8 cellular contexts compared by ENCODE assay signal in the genomic region with DNA sequence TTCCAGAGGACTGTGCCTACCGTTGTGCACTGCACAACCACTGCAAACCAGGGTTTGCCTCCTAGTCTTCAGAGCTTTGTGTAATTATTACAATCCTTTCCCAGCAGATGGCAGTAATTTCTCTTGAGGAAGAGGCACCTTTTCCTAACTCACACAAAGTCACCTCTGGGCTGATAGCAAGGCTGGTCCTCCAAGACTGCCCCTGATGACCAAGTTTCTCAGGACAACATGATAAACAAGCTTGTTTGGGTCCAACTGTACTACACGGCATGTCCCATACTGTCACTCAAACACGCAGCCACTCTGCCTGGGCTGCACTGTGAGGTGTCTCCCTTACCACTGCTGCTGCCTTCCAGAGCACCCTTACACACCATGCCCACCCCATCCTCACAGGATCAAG. TPM values are rescaled to one million over a fixed set of nuclear protein-coding genes. Genes with fewer than 3 reads are reported as not detected.
DNase-seq lines count a peak whose midpoint lies in the region; ATAC-seq and TF ChIP-seq lines count a peak whose summit lies in the region.

No MANE protein-coding gene starts in this region.

- H3K27ac ChIP-seq in colonic mucosa = no peak overlapping the region

- H3K36me3 ChIP-seq in colonic mucosa = no peaks in the 10 kb centered on the region

- no peaks in the 10 kb centered on the region for H3K4me1 ChIP-seq in colonic mucosa

- no peak overlapping the region for H3K27ac Mint-ChIP-seq in memory B cell
- no peak overlapping the region for H3K27ac Mint-ChIP-seq in activated CD4-positive, alpha-beta memory T cell treated with anti-CD3 and anti-CD28 coated beads, Interleukin-2, amount 10 ng/mL, durations not matched to agents 7 days and 5 days

- H3K36me3 Mint-ChIP-seq in memory B cell = no peaks in the 10 kb centered on the region
- no peaks in the 10 kb centered on the region for H3K36me3 Mint-ChIP-seq in activated CD4-positive, alpha-beta memory T cell treated with anti-CD3 and anti-CD28 coated beads, Interleukin-2, amount 10 ng/mL, durations not matched to agents 7 days and 5 days (ENCODE audit: low read depth)

- CTCF ChIA-PET in activated CD4-positive, alpha-beta memory T cell treated with anti-CD3 and anti-CD28 coated beads, Interleukin-2, amount 10 ng/mL, durations not matched to agents 7 days and 5 days (lab: Charles Lee) = interaction anchor here (0.7 to 2.6 kb wide), 12 partner anchors 10 to 441 kb away, joined by 3 to 23 read pairs (median 6); no protein-coding TSS in a partner anchor

- ATAC-seq in GM18502 (IDR thresholded peaks at IDR 0.05; ENCODE audit: poor library complexity, unreplicated experiment) (peak; percentile 84), HG03432 (IDR thresholded peaks at IDR 0.05; ENCODE audit: unreplicated experiment) (peak; percentile 76), memory B cell (ENCODE audit: low read depth) (peak; percentile 27)

- POLR2A ChIA-PET in activated CD4-positive, alpha-beta memory T cell treated with anti-CD3 and anti-CD28 coated beads, Interleukin-2, amount 10 ng/mL, durations not matched to agents 7 days and 5 days (lab: Charles Lee) = interaction anchor here (1.4 kb wide), 1 partner anchor 142 kb away, joined by 5 read pairs; the partner anchor contains the start of gene EXOSC8

- H3K9me3 ChIP-seq in colonic mucosa = no peaks in the 10 kb centered on the region

- no peaks in the 10 kb centered on the region for H3K9me3 Mint-ChIP-seq in memory B cell
- H3K9me3 Mint-ChIP-seq in activated CD4-positive, alpha-beta memory T cell treated with anti-CD3 and anti-CD28 coated beads, Interleukin-2, amount 10 ng/mL, durations not matched to agents 7 days and 5 days = no peaks in the 10 kb centered on the region

- intact Hi-C loops in colonic mucosa (cut with DNase I) = no loop called here

- peak; percentile 63 for DNase-seq in AG20443 (ENCODE audit: low spot score)
- peak; percentile 76 for DNase-seq in NCI-H82 treated with DMSO at 0.1 percent for 48 hours (lab: John Stamatoyannopoulos, UW; ENCODE audit: unreplicated experiment)
- no peak for DNase-seq in colonic mucosa
- DNase-seq in memory B cell (ENCODE audit: low spot score in 2 of 2) = no peak
- no peak for DNase-seq in activated CD4-positive, alpha-beta memory T cell treated with anti-CD3 and anti-CD28 coated beads, Interleukin-2, amount 10 ng/mL, durations not matched to agents 7 days and 5 days
- DNase-seq in stimulated activated CD8-positive, alpha-beta memory T cell treated with anti-CD3 and anti-CD28 coated beads, Interleukin-4, amount 100 ng/mL, for 48 hours = no peak

- H3K9ac ChIP-seq in colonic mucosa (ENCODE audit: low read depth in 2 of 2, low read length in 2 of 2) = no peak overlapping the region

- peak; percentile 31 for TF ChIP-seq CTCF in colonic mucosa (IDR thresholded peaks at IDR 0.05)

- no peaks in the 10 kb centered on the region for H3K27me3 ChIP-seq in colonic mucosa

- H3K4me3 ChIP-seq in colonic mucosa = no peak overlapping the region

- no peaks in the 10 kb centered on the region for H3K4me1 Mint-ChIP-seq in memory B cell
- peaks cover 13% of the 10 kb centered on the region for H3K4me1 Mint-ChIP-seq in activated CD4-positive, alpha-beta memory T cell treated with anti-CD3 and anti-CD28 coated beads, Interleukin-2, amount 10 ng/mL, durations not matched to agents 7 days and 5 days

- no peak overlapping the region for H3K4me3 Mint-ChIP-seq in memory B cell
- H3K4me3 Mint-ChIP-seq in activated CD4-positive, alpha-beta memory T cell treated with anti-CD3 and anti-CD28 coated beads, Interleukin-2, amount 10 ng/mL, durations not matched to agents 7 days and 5 days = no peak overlapping the region

- peaks cover 13% of the 10 kb centered on the region for H3K27me3 Mint-ChIP-seq in memory B cell
- H3K27me3 Mint-ChIP-seq in activated CD4-positive, alpha-beta memory T cell treated with anti-CD3 and anti-CD28 coated beads, Interleukin-2, amount 10 ng/mL, durations not matched to agents 7 days and 5 days = peaks cover 18% of the 10 kb centered on the region

RNA-seq across cellular contexts. Expression of gene RFXAP, which starts 39.3 kb away (rescaled TPM):
- total RNA-seq in colonic mucosa = 1 to 10 TPM; 2.4 to 3.0 TPM
- total RNA-seq in activated CD4-positive, alpha-beta memory T cell treated with anti-CD3 and anti-CD28 coated beads, Interleukin-2, amount 10 ng/mL, durations not matched to agents 7 days and 5 days = 10 to 100 TPM; 15.3 to 16.1 TPM

Comparison
In these comparisons a context has a peak if more than half of its experiments do, and no peak if none do; other contexts are left out.
1. DNase-seq: peak in AG20443 (single experiment) and NCI-H82 treated with DMSO at 0.1 percent for 48 hours (single experiment); none in colonic mucosa (single experiment), memory B cell (0 of 2), activated CD4-positive, alpha-beta memory T cell treated with anti-CD3 and anti-CD28 coated beads, Interleukin-2, amount 10 ng/mL, durations not matched to agents 7 days and 5 days (single experiment) and stimulated activated CD8-positive, alpha-beta memory T cell treated with anti-CD3 and anti-CD28 coated beads, Interleukin-4, amount 100 ng/mL, for 48 hours (single experiment).
2. ATAC-seq: peak in every context shown above with its lines; median percentile 84 in GM18502; 76 in HG03432; 27 in memory B cell.
3. RNA of gene RFXAP, which starts 39.3 kb away (total RNA-seq): 15.3 to 16.1 TPM in activated CD4-positive, alpha-beta memory T cell treated with anti-CD3 and anti-CD28 coated beads, Interleukin-2, amount 10 ng/mL, durations not matched to agents 7 days and 5 days; 2.4 to 3.0 TPM in colonic mucosa; every median in the first group is over 4 times any median in the second.